Comparison of ENCODE assay signal across 1 cellular context in genomic region chr3:61910732-61911131, GRCh38.
TF ChIP-seq lines count a peak whose summit lies in the region.

No MANE protein-coding gene starts in this region.

TF ChIP-seq in WTC11, 78 proteins besides CTCF, POLR2A, EP300 and RAD21 (continued from another document):
- no peak for TF ChIP-seq ATF2 (CRISPR knock-in tag; IDR thresholded peaks at IDR 0.05; ENCODE audit: borderline replicate concordance, low read depth)
- TF ChIP-seq ZNF425 (CRISPR knock-in tag; conservative IDR thresholded peaks at IDR 0.05), result no peak
- no peak for TF ChIP-seq SMAD4 (CRISPR knock-in tag; IDR thresholded peaks at IDR 0.05)
- TF ChIP-seq SP1 (CRISPR knock-in tag; conservative IDR thresholded peaks at IDR 0.05), result no peak
- no peak for TF ChIP-seq E2F1 (CRISPR knock-in tag; IDR thresholded peaks at IDR 0.05)
- TF ChIP-seq NR1H2 (CRISPR knock-in tag; IDR thresholded peaks at IDR 0.05), result no peak
- no peak for TF ChIP-seq ZNF416 (CRISPR knock-in tag; IDR thresholded peaks at IDR 0.05)
- no peak for TF ChIP-seq ZNF317 (CRISPR knock-in tag; IDR thresholded peaks at IDR 0.05; ENCODE audit: borderline replicate concordance, low read depth)
- no peak for TF ChIP-seq TCF7 (CRISPR knock-in tag; IDR thresholded peaks at IDR 0.05; ENCODE audit: low read depth)
- no peak for TF ChIP-seq E2F5 (CRISPR knock-in tag; IDR thresholded peaks at IDR 0.05)
- TF ChIP-seq USF2 (CRISPR knock-in tag; IDR thresholded peaks at IDR 0.05), result no peak
- no peak for TF ChIP-seq PRRX2 (CRISPR knock-in tag; IDR thresholded peaks at IDR 0.05)
- no peak for TF ChIP-seq ERG (CRISPR knock-in tag; IDR thresholded peaks at IDR 0.05)
TF ChIP-seq in WTC11: peak in this region for 0.
